ENCODE assay signal across 29 cellular contexts in genomic region chr6:163802267-163802666, GRCh38.
DNase-seq lines count a peak whose midpoint lies in the region; ATAC-seq and TF ChIP-seq lines count a peak whose summit lies in the region.
"Had no signal": no experiment of that assay in that cellular context is flagged by ENCODE, and none has a peak within 500 bp of the region (broad histone marks: within the 10 kb centered on the region; RNA-seq: fewer than 3 reads in every experiment).

No MANE protein-coding gene starts in this region.

- no peaks in the 10 kb centered on the region for H3K36me3 ChIP-seq in ascending aorta
- H3K36me3 ChIP-seq: BE2C; BLaER1; BLaER1 treated with 17β-estradiol and CSF1 and Interleukin-3, amounts not matched to agents 10 nM and 100 nM had no signal

- H3K27ac ChIP-seq in ascending aorta, result no peak overlapping the region
- H3K27ac ChIP-seq: 22Rv1; A549; BLaER1; BLaER1 treated with 17β-estradiol and CSF1 and Interleukin-3, amounts not matched to agents 10 nM and 100 nM; C4-2B had no signal

- intact Hi-C loops in ascending aorta (cut with DNase I), result no loop called here

- H3K4me3 ChIP-seq in ascending aorta, result no peak overlapping the region
- H3K4me3 ChIP-seq: A549; BLaER1; BLaER1 treated with 17β-estradiol and CSF1 and Interleukin-3, amounts not matched to agents 10 nM and 100 nM had no signal

- no peaks in the 10 kb centered on the region for H3K27me3 ChIP-seq in ascending aorta
- H3K27me3 ChIP-seq: BE2C; BLaER1; BLaER1 treated with 17β-estradiol and CSF1 and Interleukin-3, amounts not matched to agents 10 nM and 100 nM had no signal

- ATAC-seq in GM19351 (IDR thresholded peaks at IDR 0.05; ENCODE audit: unreplicated experiment), result peak; percentile 71
- peak; percentile 68 for ATAC-seq in GM19395 (IDR thresholded peaks at IDR 0.05; ENCODE audit: unreplicated experiment)
- no peak for ATAC-seq in GM21526 (IDR thresholded peaks at IDR 0.05; ENCODE audit: low FRiP score, unreplicated experiment)
- ATAC-seq: A549; CD8-positive, alpha-beta T cell had no signal

- H3K4me1 ChIP-seq in ascending aorta, result no peaks in the 10 kb centered on the region
- H3K4me1 ChIP-seq: A549; BE2C; BLaER1; BLaER1 treated with 17β-estradiol and CSF1 and Interleukin-3, amounts not matched to agents 10 nM and 100 nM; Caco-2 had no signal

- no peak for DNase-seq in ascending aorta (ENCODE audit: low spot score in 2 of 2)
- DNase-seq: 8988T; ACHN; AML-193; BE2C; C1 segment of cervical spinal cord; Caco-2; Calu3; CD4-positive, alpha-beta memory T cell; CD4-positive, alpha-beta T cell; CD4-positive, CD25-positive, alpha-beta regulatory T cell; CD8-positive, alpha-beta memory T cell; CD8-positive, alpha-beta T cell; COR-L47; DMS 273 treated with DMSO at 0.1 percent for 48 hours; DMS153; DMS53; DMS79; DMS79 treated with DMSO at 0.1 percent for 48 hours; DND-41; EL had no signal

- no peak for TF ChIP-seq CTCF in ascending aorta (IDR thresholded peaks at IDR 0.05)

- no peaks in the 10 kb centered on the region for H3K9me3 ChIP-seq in ascending aorta
- H3K9me3 ChIP-seq: A549, BE2C, Caco-2 had no signal
